Comparison of ENCODE assay signal across 14 cellular contexts in genomic region chr3:170002829-170003228, GRCh38.
DNase-seq lines count a peak whose midpoint lies in the region; ATAC-seq lines count a peak whose summit lies in the region.
"Had no signal": no experiment of that assay in that cellular context is flagged by ENCODE, and none has a peak within 500 bp of the region (broad histone marks: within the 10 kb centered on the region; RNA-seq: fewer than 3 reads in every experiment).

No MANE protein-coding gene starts in this region.

- H3K36me3 Mint-ChIP-seq in activated T-cell treated with anti-CD3 and anti-CD28 coated beads, Interleukin-2, amount 50 U/mL, for 24 hours (ENCODE audit: low read depth) = peaks cover 21% of the 10 kb centered on the region
- peaks cover 6% of the 10 kb centered on the region for H3K36me3 Mint-ChIP-seq in dendritic cell treated with granulocyte-macrophage colony-stimulating factor and Interleukin-4, amounts not matched to agents 40 ng/mL and 50 ng/mL, for 4 days (ENCODE audit: low read depth)
- H3K36me3 Mint-ChIP-seq in stimulated activated memory B cell treated with anti-CD40 and anti-IgM and Interleukin-4, amounts not matched to agents 10 μg/mL and 1 μg/mL and 100 μg/mL, for 72 hours = peaks cover 20% of the 10 kb centered on the region

- no peak overlapping the region for H3K4me3 Mint-ChIP-seq in activated T-cell treated with anti-CD3 and anti-CD28 coated beads, Interleukin-2, amount 50 U/mL, for 24 hours
- peak overlapping the region; percentile 53 for H3K4me3 Mint-ChIP-seq in dendritic cell treated with granulocyte-macrophage colony-stimulating factor and Interleukin-4, amounts not matched to agents 40 ng/mL and 50 ng/mL, for 4 days
- H3K4me3 Mint-ChIP-seq in stimulated activated memory B cell treated with anti-CD40 and anti-IgM and Interleukin-4, amounts not matched to agents 10 μg/mL and 1 μg/mL and 100 μg/mL, for 72 hours = no peak overlapping the region
- H3K4me3 Mint-ChIP-seq: central memory CD8-positive, alpha-beta T cell had no signal

- DNase-seq in activated T-cell treated with anti-CD3 and anti-CD28 coated beads, Interleukin-2, amount 50 U/mL, for 24 hours = no peak
- DNase-seq in activated T-cell treated with anti-CD3 and anti-CD28 coated beads, Interleukin-2, amount 50 U/mL, for 1 hour = no peak
- DNase-seq in NOMO-1 treated with DMSO at 0.1 percent for 48 hours (lab: John Stamatoyannopoulos, UW; ENCODE audit: unreplicated experiment) = peak; percentile 73
- DNase-seq in activated CD4-positive, alpha-beta T cell treated with anti-CD3 and anti-CD28 coated beads for 48 hours = no peak
- DNase-seq: ACHN; activated CD4-positive, alpha-beta T cell treated with anti-CD3 and anti-CD28 coated beads for 4 hours; DMS153; NCI-H2029 treated with DMSO at 0.1 percent for 48 hours; stimulated activated CD8-positive, alpha-beta memory T cell treated with anti-CD3 and anti-CD28 coated beads, Interleukin-4, amount 100 ng/mL, for 48 hours had no signal

- ATAC-seq in stimulated activated memory B cell treated with anti-CD40 and anti-IgM and Interleukin-4, amounts not matched to agents 10 μg/mL and 1 μg/mL and 100 μg/mL, for 72 hours = no peak
- ATAC-seq in HG03108 (IDR thresholded peaks at IDR 0.05; ENCODE audit: unreplicated experiment) = no peak
- no peak for ATAC-seq in HG03354 (IDR thresholded peaks at IDR 0.05; ENCODE audit: poor library complexity, severe bottlenecking, unreplicated experiment)

- intact Hi-C loops in dendritic cell treated with granulocyte-macrophage colony-stimulating factor and Interleukin-4, amounts not matched to agents 40 ng/mL and 50 ng/mL, for 4 days (cut with micrococcal nuclease) = no loop called here

- H3K27ac Mint-ChIP-seq in activated T-cell treated with anti-CD3 and anti-CD28 coated beads, Interleukin-2, amount 50 U/mL, for 24 hours = peak overlapping the region; percentile 18
- peak overlapping the region; percentile 10 for H3K27ac Mint-ChIP-seq in dendritic cell treated with granulocyte-macrophage colony-stimulating factor and Interleukin-4, amounts not matched to agents 40 ng/mL and 50 ng/mL, for 4 days
- peak overlapping the region; percentile 71 for H3K27ac Mint-ChIP-seq in stimulated activated memory B cell treated with anti-CD40 and anti-IgM and Interleukin-4, amounts not matched to agents 10 μg/mL and 1 μg/mL and 100 μg/mL, for 72 hours

- no peaks in the 10 kb centered on the region for H3K9me3 Mint-ChIP-seq in activated T-cell treated with anti-CD3 and anti-CD28 coated beads, Interleukin-2, amount 50 U/mL, for 24 hours
- H3K9me3 Mint-ChIP-seq in dendritic cell treated with granulocyte-macrophage colony-stimulating factor and Interleukin-4, amounts not matched to agents 40 ng/mL and 50 ng/mL, for 4 days = no peaks in the 10 kb centered on the region
- H3K9me3 Mint-ChIP-seq in stimulated activated memory B cell treated with anti-CD40 and anti-IgM and Interleukin-4, amounts not matched to agents 10 μg/mL and 1 μg/mL and 100 μg/mL, for 72 hours = no peaks in the 10 kb centered on the region
- H3K9me3 Mint-ChIP-seq: central memory CD8-positive, alpha-beta T cell had no signal

- H3K4me1 Mint-ChIP-seq in activated T-cell treated with anti-CD3 and anti-CD28 coated beads, Interleukin-2, amount 50 U/mL, for 24 hours (ENCODE audit: low read depth) = peaks cover 57% of the 10 kb centered on the region
- H3K4me1 Mint-ChIP-seq in dendritic cell treated with granulocyte-macrophage colony-stimulating factor and Interleukin-4, amounts not matched to agents 40 ng/mL and 50 ng/mL, for 4 days (ENCODE audit: low read depth) = peaks cover 51% of the 10 kb centered on the region
- H3K4me1 Mint-ChIP-seq in stimulated activated memory B cell treated with anti-CD40 and anti-IgM and Interleukin-4, amounts not matched to agents 10 μg/mL and 1 μg/mL and 100 μg/mL, for 72 hours = peaks cover 66% of the 10 kb centered on the region

- H3K27me3 Mint-ChIP-seq in activated T-cell treated with anti-CD3 and anti-CD28 coated beads, Interleukin-2, amount 50 U/mL, for 24 hours = no peaks in the 10 kb centered on the region
- H3K27me3 Mint-ChIP-seq in dendritic cell treated with granulocyte-macrophage colony-stimulating factor and Interleukin-4, amounts not matched to agents 40 ng/mL and 50 ng/mL, for 4 days = no peaks in the 10 kb centered on the region
- no peaks in the 10 kb centered on the region for H3K27me3 Mint-ChIP-seq in stimulated activated memory B cell treated with anti-CD40 and anti-IgM and Interleukin-4, amounts not matched to agents 10 μg/mL and 1 μg/mL and 100 μg/mL, for 72 hours
- H3K27me3 Mint-ChIP-seq: central memory CD8-positive, alpha-beta T cell had no signal

Comparison
In these comparisons a context has a peak if more than half of its experiments do, and no peak if none do; other contexts are left out.
1. H3K27ac Mint-ChIP-seq: peak in every context shown above with its lines; median percentile 71 in stimulated activated memory B cell treated with anti-CD40 and anti-IgM and Interleukin-4, amounts not matched to agents 10 μg/mL and 1 μg/mL and 100 μg/mL, for 72 hours; 18 in activated T-cell treated with anti-CD3 and anti-CD28 coated beads, Interleukin-2, amount 50 U/mL, for 24 hours; 10 in dendritic cell treated with granulocyte-macrophage colony-stimulating factor and Interleukin-4, amounts not matched to agents 40 ng/mL and 50 ng/mL, for 4 days.